28 cellular contexts compared by ENCODE assay signal in the genomic region with DNA sequence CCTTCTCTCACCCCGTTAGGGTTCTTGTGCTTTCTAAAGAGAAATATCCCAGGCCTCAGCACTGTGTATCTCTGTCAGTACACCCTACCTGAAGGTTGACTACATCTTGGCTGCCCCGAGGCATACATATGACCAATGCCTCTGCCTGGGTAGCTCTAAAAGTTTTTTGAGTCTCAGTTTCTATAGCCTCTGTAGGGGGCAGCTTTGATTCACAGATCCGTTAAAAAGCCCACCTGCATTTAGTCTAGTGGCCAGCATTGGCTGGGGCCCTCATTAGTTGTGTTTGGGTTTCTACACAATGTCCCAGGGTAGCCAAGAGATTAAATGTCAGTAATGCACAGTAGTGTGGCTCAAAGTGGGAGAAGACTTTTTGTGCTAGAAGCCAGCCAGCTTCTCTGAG.
"Had no signal": no experiment of that assay in that cellular context is flagged by ENCODE, and none has a peak within 500 bp of the region (broad histone marks: within the 10 kb centered on the region; RNA-seq: fewer than 3 reads in every experiment).

No MANE protein-coding gene starts in this region.

- H3K9me2 ChIP-seq: SK-N-SH had no signal

- H3K4me1 ChIP-seq: Peyer's patch had no signal

- H3K4me3 ChIP-seq: cardiac muscle cell, Peyer's patch, SJCRH30 had no signal

- H3K36me3 Mint-ChIP-seq: activated naive CD8-positive, alpha-beta T cell treated with anti-CD3 and anti-CD28 coated beads for 36 hours had no signal

- H3K27me3 ChIP-seq: brain microvascular endothelial cell, cardiac muscle cell, Peyer's patch, SJCRH30 had no signal

- H3K27me3 Mint-ChIP-seq: activated B cell treated with CpG ODN at 0.5 μM for 24 hours; activated CD8-positive, alpha-beta T cell treated with anti-CD3 and anti-CD28 coated beads for 36 hours; activated naive CD4-positive, alpha-beta T cell treated with anti-CD3 and anti-CD28 coated beads, Interleukin-2, amount 10 ng/mL, durations not matched to agents 7 days and 5 days; activated naive CD8-positive, alpha-beta T cell treated with anti-CD3 and anti-CD28 coated beads for 36 hours had no signal

- H3K9ac ChIP-seq: SK-N-SH had no signal

- H3K27ac ChIP-seq: brain microvascular endothelial cell, cardiac muscle cell, Peyer's patch, RWPE1, SJCRH30 had no signal

- H3K4me2 ChIP-seq: SK-N-SH had no signal

- H3K4me3 Mint-ChIP-seq: activated B cell treated with CpG ODN at 0.5 μM for 24 hours; activated CD8-positive, alpha-beta T cell treated with anti-CD3 and anti-CD28 coated beads for 36 hours; activated naive CD4-positive, alpha-beta T cell treated with anti-CD3 and anti-CD28 coated beads, Interleukin-2, amount 10 ng/mL, durations not matched to agents 7 days and 5 days; activated naive CD8-positive, alpha-beta T cell treated with anti-CD3 and anti-CD28 coated beads for 36 hours; activated T-cell treated with anti-CD3 and anti-CD28 coated beads, Interleukin-2, amount 50 U/mL, for 72 hours had no signal

- H3K9me3 Mint-ChIP-seq: activated B cell treated with CpG ODN at 0.5 μM for 24 hours had no signal

- H3K36me3 ChIP-seq: brain microvascular endothelial cell, cardiac muscle cell, Peyer's patch, SJCRH30 had no signal

- H3K27ac Mint-ChIP-seq: activated B cell treated with CpG ODN at 0.5 μM for 24 hours; activated CD8-positive, alpha-beta T cell treated with anti-CD3 and anti-CD28 coated beads for 36 hours; activated naive CD4-positive, alpha-beta T cell treated with anti-CD3 and anti-CD28 coated beads, Interleukin-2, amount 10 ng/mL, durations not matched to agents 7 days and 5 days; activated naive CD8-positive, alpha-beta T cell treated with anti-CD3 and anti-CD28 coated beads for 36 hours; activated T-cell treated with anti-CD3 and anti-CD28 coated beads, Interleukin-2, amount 50 U/mL, for 72 hours; activated T-helper 2 cell treated with anti-CD3 and anti-CD28 coated beads, Interferon-gamma antibody, Interleukin-2, Interleukin-4, amounts not matched to agents 10 μg/mL and 5 μg/mL and 100 μg/mL, durations not matched to agents 14 hours and 24 hours and 36 hours had no signal

- ATAC-seq: activated CD8-positive, alpha-beta T cell treated with anti-CD3 and anti-CD28 coated beads for 36 hours; activated T-cell treated with anti-CD3 and anti-CD28 coated beads, Interleukin-2, amount 50 U/mL, for 72 hours had no signal

- DNase-seq: activated B cell treated with CpG ODN at 0.5 μM for 24 hours; activated CD8-positive, alpha-beta memory T cell treated with anti-CD3 and anti-CD28 coated beads, Interleukin-2, amount 50 U/mL, for 4 hours; activated CD8-positive, alpha-beta T cell treated with anti-CD3 and anti-CD28 coated beads for 36 hours; activated gamma-delta T cell treated with Interleukin-2 at 50 U/mL for 16 hours; activated naive CD4-positive, alpha-beta T cell treated with anti-CD3 and anti-CD28 coated beads, Interleukin-2, amount 10 ng/mL, durations not matched to agents 7 days and 5 days; activated naive CD8-positive, alpha-beta T cell treated with anti-CD3 and anti-CD28 coated beads for 36 hours; activated T-cell treated with anti-CD3 and anti-CD28 coated beads, Interleukin-2, amount 50 U/mL, for 72 hours; brain microvascular endothelial cell; cerebellar nuclear complex; KG1; MV-4-11; NCI-H1092 treated with DMSO at 0.1 percent for 48 hours; NCI-H1417 treated with DMSO at 0.1 percent for 48 hours; NCI-H1694; NCI-H2029; NCI-H2107; NCI-H2171 treated with DMSO at 0.1 percent for 48 hours; NCI-H226; NCI-H526 treated with DMSO at 0.1 percent for 48 hours; NCI-H82; Peyer's patch; Right ventricle myocardium superior; SJCRH30; SK-N-SH; SW 1271 had no signal

- H3K9me3 ChIP-seq: Peyer's patch, SJCRH30, SK-N-SH had no signal
